1 cellular context compared by ENCODE assay signal in the genomic region with DNA sequence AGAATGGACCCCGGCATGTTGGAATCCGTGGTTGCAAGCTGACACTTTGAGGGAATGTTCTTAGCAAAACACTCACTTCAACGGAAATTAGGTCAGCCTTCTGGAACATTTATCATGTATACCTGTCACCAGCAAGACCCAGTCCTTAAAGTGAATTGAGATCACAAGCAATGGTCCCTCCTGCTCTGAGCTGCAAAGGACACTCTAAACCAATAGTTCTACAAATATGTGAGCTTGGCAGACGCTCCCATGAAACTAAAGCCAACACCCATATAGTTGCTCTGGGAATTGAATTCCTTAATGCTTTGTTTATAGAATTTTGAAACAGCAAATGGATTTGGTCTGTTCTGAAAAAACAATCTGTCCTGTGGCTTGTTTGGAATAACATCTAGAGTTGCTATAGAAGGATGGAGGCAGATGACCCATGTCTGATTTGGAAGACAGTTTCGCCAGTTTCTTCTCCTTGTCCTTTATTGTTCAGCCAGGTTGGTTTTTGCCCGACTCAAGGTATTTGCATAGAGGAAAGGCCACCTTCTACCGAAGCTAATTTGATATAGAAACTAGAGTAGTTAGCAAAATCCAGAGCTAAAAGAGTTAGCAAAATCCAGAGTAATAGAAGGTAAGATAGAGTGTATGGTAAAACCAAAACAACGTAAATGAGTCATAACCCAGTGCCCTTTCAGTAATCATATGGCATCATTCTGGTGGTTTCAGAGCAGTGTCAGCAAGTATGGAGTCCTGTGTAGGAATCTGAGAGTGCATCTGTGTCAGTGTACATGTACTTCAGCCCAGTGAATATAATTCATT.
TF ChIP-seq lines count a peak whose summit lies in the region.

No MANE protein-coding gene starts in this region.

TF ChIP-seq in SK-N-SH treated with all-trans-retinoic acid at 6 μM for 48 hours, 23 proteins besides CTCF, POLR2A, EP300 and RAD21 (continued from another document):
- TF ChIP-seq, protein P1, sequence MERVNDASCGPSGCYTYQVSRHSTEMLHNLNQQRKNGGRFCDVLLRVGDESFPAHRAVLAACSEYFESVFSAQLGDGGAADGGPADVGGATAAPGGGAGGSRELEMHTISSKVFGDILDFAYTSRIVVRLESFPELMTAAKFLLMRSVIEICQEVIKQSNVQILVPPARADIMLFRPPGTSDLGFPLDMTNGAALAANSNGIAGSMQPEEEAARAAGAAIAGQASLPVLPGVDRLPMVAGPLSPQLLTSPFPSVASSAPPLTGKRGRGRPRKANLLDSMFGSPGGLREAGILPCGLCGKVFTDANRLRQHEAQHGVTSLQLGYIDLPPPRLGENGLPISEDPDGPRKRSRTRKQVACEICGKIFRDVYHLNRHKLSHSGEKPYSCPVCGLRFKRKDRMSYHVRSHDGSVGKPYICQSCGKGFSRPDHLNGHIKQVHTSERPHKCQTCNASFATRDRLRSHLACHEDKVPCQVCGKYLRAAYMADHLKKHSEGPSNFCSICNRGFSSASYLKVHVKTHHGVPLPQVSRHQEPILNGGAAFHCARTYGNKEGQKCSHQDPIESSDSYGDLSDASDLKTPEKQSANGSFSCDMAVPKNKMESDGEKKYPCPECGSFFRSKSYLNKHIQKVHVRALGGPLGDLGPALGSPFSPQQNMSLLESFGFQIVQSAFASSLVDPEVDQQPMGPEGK (CRISPR knock-in tag; IDR thresholded peaks at IDR 0.05; ENCODE audit: borderline replicate concordance) = no peak
- TF ChIP-seq ZNF70 (CRISPR knock-in tag; IDR thresholded peaks at IDR 0.05) (no peak), BACH2 (CRISPR knock-in tag; IDR thresholded peaks at IDR 0.05; ENCODE audit: borderline replicate concordance) (no peak), ZNF8 (CRISPR knock-in tag; IDR thresholded peaks at IDR 0.05) (no peak), TOX (CRISPR knock-in tag; IDR thresholded peaks at IDR 0.05; ENCODE audit: borderline replicate concordance) (no peak), CSDC2 (CRISPR knock-in tag; IDR thresholded peaks at IDR 0.05) (no peak), ZFP30 (CRISPR knock-in tag; IDR thresholded peaks at IDR 0.05) (no peak), RARB (CRISPR knock-in tag; IDR thresholded peaks at IDR 0.05) (no peak), GLIS3 (CRISPR knock-in tag; IDR thresholded peaks at IDR 0.05) (no peak)
